8 cellular contexts compared by ENCODE assay signal in genomic region chr1:145846191-145846590, GRCh38. TPM values are rescaled to one million over a fixed set of nuclear protein-coding genes. Genes with fewer than 3 reads are reported as not detected.
DNase-seq lines count a peak whose midpoint lies in the region; ATAC-seq and TF ChIP-seq lines count a peak whose summit lies in the region.

No MANE protein-coding gene starts in this region.

- TF ChIP-seq CTCF in CD14-positive monocyte (IDR thresholded peaks at IDR 0.05): peak; percentile 69
- no peak; the same call in none of the 2 replicates for TF ChIP-seq CTCF in Panc1 (IDR thresholded peaks at IDR 0.05)
- TF ChIP-seq CTCF in MCF 10A (IDR thresholded peaks at IDR 0.05; ENCODE audit: unreplicated experiment): peak; percentile 77

- no peaks in the 10 kb centered on the region for H3K9me3 Mint-ChIP-seq in CD14-positive monocyte
- H3K9me3 Mint-ChIP-seq in MCF 10A (ENCODE audit: unreplicated experiment): no peaks in the 10 kb centered on the region

- H3K4me1 Mint-ChIP-seq in CD14-positive monocyte (peaks cover 6% of the 10 kb centered on the region), MCF 10A (ENCODE audit: insufficient read depth, unreplicated experiment) (peaks cover 16% of the 10 kb centered on the region)

- H3K27me3 Mint-ChIP-seq in CD14-positive monocyte (ENCODE audit: low read depth in 3 of 3) (peaks cover 0 to 3% (median 0%) of the 10 kb centered on the region in 3 donors), MCF 10A (ENCODE audit: insufficient read depth, unreplicated experiment) (no peaks in the 10 kb centered on the region)

- intact Hi-C loops in CD14-positive monocyte (cut with micrococcal nuclease) (loop anchor here (1.0 to 5.0 kb wide), 3 partner anchors 41 to 171 kb away; partner anchors contain the start of gene ANKRD35 (in 1 of the 2)), Panc1 (cut with micrococcal nuclease; ENCODE audit: unreplicated experiment) (loop anchor here (5.0 kb wide), 1 partner anchor 166 kb away; no protein-coding TSS in a partner anchor), MCF 10A (cut with micrococcal nuclease) (loop anchor here (1.0 kb wide), 1 partner anchor 64 kb away; the partner anchor contains the start of gene ITGA10)

- peak overlapping the region; percentile 81 for H3K27ac ChIP-seq in Panc1 (ENCODE audit: low read length)

- H3K36me3 Mint-ChIP-seq in CD14-positive monocyte (peaks cover 46 to 50% of the 10 kb centered on the region in 2 donors), MCF 10A (ENCODE audit: insufficient read depth, unreplicated experiment) (peaks cover 24% of the 10 kb centered on the region)

- CTCF ChIA-PET in Panc1 (lab: Charles Lee) (interaction anchor here (0.6 to 2.0 kb wide), 5 partner anchors 12 to 165 kb away, joined by 4 to 25 read pairs (median 7); partner anchors contain the start of gene PIAS3), MCF 10A (lab: Yijun Ruan, JAX) (interaction anchor here (0.7 to 13.6 kb wide), 29 partner anchors 14 to 199 kb away, joined by 3 to 242 read pairs (median 7); partner anchors contain the start of genes ANKRD34A, ANKRD35, HJV and ITGA10)

- TF ChIP-seq POLR2A in GM18951 (IDR thresholded peaks at IDR 0.05; ENCODE audit: extremely low read depth, insufficient read depth, insufficient read length): peak; percentile 14

- in situ Hi-C loops in GM18951 (cut with MboI; ENCODE audit: low sequenced_read_pairs, unreplicated experiment) (no loop called here), Panc1 (cut with HindIII; ENCODE audit: low pct_unique_long_range_greater_than_20kb, low sequenced_read_pairs) (no loop called here)

- H3K36me3 ChIP-seq in Panc1 (ENCODE audit: control insufficient read depth, insufficient read depth, low read length): peaks cover 13% of the 10 kb centered on the region

- no peaks in the 10 kb centered on the region for H3K9me3 ChIP-seq in Panc1 (ENCODE audit: control insufficient read depth, insufficient read depth, low read depth, low read length)

- H3K4me3 Mint-ChIP-seq in CD14-positive monocyte (no peak overlapping the region), MCF 10A (ENCODE audit: unreplicated experiment) (no peak overlapping the region)

- H3K4me3 ChIP-seq in Panc1 (ENCODE audit: low read depth in 2 of 2, low read length in 2 of 2): peak overlapping the region; percentile 54 to 65

- POLR2A ChIA-PET in Panc1 (lab: Charles Lee) (no interaction called here), MCF 10A (lab: Yijun Ruan, JAX) (interaction anchor here (0.7 to 10.5 kb wide), 11 partner anchors 9 to 190 kb away, joined by 3 to 124 read pairs (median 7); partner anchors contain the start of genes ITGA10, PIAS3, POLR3C and RNF115)

- no peaks in the 10 kb centered on the region for H3K27me3 ChIP-seq in Panc1 (ENCODE audit: control insufficient read depth, insufficient read depth, low read length)

- H3K4me1 ChIP-seq in Panc1 (ENCODE audit: control insufficient read depth, insufficient read depth, low read length): 0 out of 2 replicates have a peak, but pooled peaks cover 4% of the 10 kb centered on the region

- BruUV-seq in Panc1 (replicated peaks; lab: Mats Ljungman, UMichigan): no TSS peak
- BruUV-seq in MCF 10A (replicated peaks; lab: Mats Ljungman, UMichigan): no TSS peak

- DNase-seq in CD14-positive monocyte (ENCODE audit: low spot score) (no peak), Panc1 (ENCODE audit: low read depth, low spot score) (no peak), MCF 10A (ENCODE audit: unreplicated experiment) (peak; percentile 54), iPS-NIHi7 (ENCODE audit: extremely low spot score) (peak; percentile 73), NCI-H526 treated with DMSO at 0.1 percent for 48 hours (lab: John Stamatoyannopoulos, UW) (no peak)
- DNase-seq in stimulated activated CD4-positive, alpha-beta T cell treated with anti-CD3 and anti-CD28 coated beads, Interleukin-4, amount 100 ng/mL, for 1 hour: peak; percentile 25

- peak overlapping the region in 3 of 7 donors; percentile 21 to 69 (median 58) for H3K27ac Mint-ChIP-seq in CD14-positive monocyte
- peak overlapping the region; percentile 67 for H3K27ac Mint-ChIP-seq in MCF 10A (ENCODE audit: low read depth, unreplicated experiment)

- ATAC-seq in Panc1 (peak; percentile 54), GM21619 (IDR thresholded peaks at IDR 0.05; ENCODE audit: unreplicated experiment) (no peak)

RNA-seq across cellular contexts. Expression of gene NUDT17, which starts 0.8 kb away (rescaled TPM):
- polyA plus RNA-seq in CD14-positive monocyte: 1 to 10 TPM; 2.1 to 3.1 TPM
- 3.7 TPM for total RNA-seq in Panc1 (2021; ENCODE audit: unreplicated experiment)
- 4.7 TPM for polyA plus RNA-seq in Panc1 (2012; ENCODE audit: insufficient read length)
- total RNA-seq in MCF 10A (2022): 3.7 and 4.6 TPM in 2 replicates

RNA-seq across cellular contexts. Expression of gene PIAS3, which starts 12.7 kb away (rescaled TPM):
- polyA plus RNA-seq in CD14-positive monocyte: 1 to 10 TPM; 7.2 to 8.8 TPM
- total RNA-seq in Panc1 (2021; ENCODE audit: unreplicated experiment): 68.1 TPM
- 108 TPM for polyA plus RNA-seq in Panc1 (2012; ENCODE audit: insufficient read length)
- 34.3 and 36.9 TPM in 2 replicates for total RNA-seq in MCF 10A (2022)

RNA-seq across cellular contexts. Expression of gene POLR3C, which starts 22.2 kb away (rescaled TPM):
- polyA plus RNA-seq in CD14-positive monocyte: 10 to 100 TPM; 30.5 to 41.3 TPM
- 35.1 TPM for total RNA-seq in Panc1 (2021; ENCODE audit: unreplicated experiment)
- 23.8 TPM for polyA plus RNA-seq in Panc1 (2012; ENCODE audit: insufficient read length)
- total RNA-seq in MCF 10A (2022): 67.9 and 96.8 TPM in 2 replicates

RNA-seq across cellular contexts. Expression of gene RNF115, which starts 22.3 kb away (rescaled TPM):
- polyA plus RNA-seq in CD14-positive monocyte: 1 to 10 TPM; 3.5 to 5.4 TPM
- total RNA-seq in Panc1 (2021; ENCODE audit: unreplicated experiment) (14.5 TPM), MCF 10A (2022) (16.8 and 19.5 TPM in 2 replicates)
- polyA plus RNA-seq in Panc1 (2012; ENCODE audit: insufficient read length): 6.5 TPM

RNA-seq across cellular contexts. Expression of gene ANKRD35, which starts 39.5 kb away (rescaled TPM):
- polyA plus RNA-seq in CD14-positive monocyte: 1 to 10 TPM; 1.3 to 1.5 TPM
- total RNA-seq in Panc1 (2021; ENCODE audit: unreplicated experiment) (not detected), MCF 10A (2022) (0.29 TPM in 1 of 2 replicates, not detected in the other)
- polyA plus RNA-seq in Panc1 (2012; ENCODE audit: insufficient read length): not detected

Comparison
In these comparisons a context has a peak if more than half of its experiments do, and no peak if none do; other contexts are left out.
1. DNase-seq: peak in MCF 10A (single experiment), iPS-NIHi7 (single experiment) and stimulated activated CD4-positive, alpha-beta T cell treated with anti-CD3 and anti-CD28 coated beads, Interleukin-4, amount 100 ng/mL, for 1 hour (single experiment); none in CD14-positive monocyte (single experiment), Panc1 (single experiment) and NCI-H526 treated with DMSO at 0.1 percent for 48 hours (single experiment).